Comparison of ENCODE assay signal across 1 cellular context in genomic region chr17:66451188-66452149, GRCh38.
A peak's percentile ranks its signal among the peaks of the same experiment; 100 is the strongest.
TF ChIP-seq lines count a peak whose summit lies in the region.

No MANE protein-coding gene starts in this region.

TF ChIP-seq in HepG2, 621 proteins besides CTCF, POLR2A, EP300 and RAD21 (continued from another document and continues in another):
- no peak for TF ChIP-seq ZNF407 (CRISPR knock-in tag; IDR thresholded peaks at IDR 0.05; ENCODE audit: not compliant biosample characterization)
- TF ChIP-seq ZNF567 (CRISPR knock-in tag; IDR thresholded peaks at IDR 0.05; ENCODE audit: borderline replicate concordance) = no peak; the same call in 1 of the 2 replicates
- no peak for TF ChIP-seq ZNF615 (CRISPR knock-in tag; IDR thresholded peaks at IDR 0.05; ENCODE audit: borderline replicate concordance)
- no peak; the same call in 1 of the 2 replicates for TF ChIP-seq PRDM15 (CRISPR knock-in tag; IDR thresholded peaks at IDR 0.05)
- TF ChIP-seq ZNF678 (CRISPR knock-in tag; IDR thresholded peaks at IDR 0.05) = no peak
- no peak for TF ChIP-seq NR1H2 (CRISPR knock-in tag; IDR thresholded peaks at IDR 0.05; ENCODE audit: borderline replicate concordance, low read depth)
- no peak for TF ChIP-seq ZNF280B (CRISPR knock-in tag; IDR thresholded peaks at IDR 0.05; ENCODE audit: borderline replicate concordance)
- no peak for TF ChIP-seq HES4 (CRISPR knock-in tag; IDR thresholded peaks at IDR 0.05; ENCODE audit: borderline replicate concordance)
- no peak for TF ChIP-seq ZNF512 (CRISPR knock-in tag; IDR thresholded peaks at IDR 0.05)
- no peak for TF ChIP-seq ZBTB39 (CRISPR knock-in tag; IDR thresholded peaks at IDR 0.05)
- no peak for TF ChIP-seq NFATC3 (CRISPR knock-in tag; IDR thresholded peaks at IDR 0.05)
- TF ChIP-seq ZFYVE20 (CRISPR knock-in tag; IDR thresholded peaks at IDR 0.05; ENCODE audit: borderline replicate concordance, low read depth) = no peak
- TF ChIP-seq ZSCAN31 (CRISPR knock-in tag; IDR thresholded peaks at IDR 0.05; ENCODE audit: low read depth) = no peak; the same call in 1 of the 2 replicates
- no peak for TF ChIP-seq TBX3 (IDR thresholded peaks at IDR 0.05; ENCODE audit: borderline replicate concordance)
- TF ChIP-seq DBP (CRISPR knock-in tag; IDR thresholded peaks at IDR 0.05; ENCODE audit: not compliant biosample characterization) = no peak
- TF ChIP-seq ZBTB42 (CRISPR knock-in tag; IDR thresholded peaks at IDR 0.05) = no peak
- no peak for TF ChIP-seq ZNF75D (CRISPR knock-in tag; IDR thresholded peaks at IDR 0.05; ENCODE audit: borderline replicate concordance)
- TF ChIP-seq CBX5 (CRISPR knock-in tag; IDR thresholded peaks at IDR 0.05; ENCODE audit: borderline replicate concordance) = no peak; the same call in 1 of the 2 replicates
- peak; percentile 60; the same call in 1 of the 2 replicates for TF ChIP-seq ZNF639 (CRISPR knock-in tag; conservative IDR thresholded peaks at IDR 0.05)
- no peak for TF ChIP-seq ZNF326 (CRISPR knock-in tag; IDR thresholded peaks at IDR 0.05; ENCODE audit: borderline replicate concordance)
- no peak for TF ChIP-seq ZNF431 (CRISPR knock-in tag; IDR thresholded peaks at IDR 0.05; ENCODE audit: borderline replicate concordance, low read depth)
- TF ChIP-seq ZNF720 (CRISPR knock-in tag; IDR thresholded peaks at IDR 0.05) = no peak
- TF ChIP-seq ZNF460 (CRISPR knock-in tag; IDR thresholded peaks at IDR 0.05; ENCODE audit: borderline replicate concordance) = no peak
- peak; percentile 69; the same call in 1 of the 2 replicates for TF ChIP-seq GFI1 (CRISPR knock-in tag; IDR thresholded peaks at IDR 0.05; ENCODE audit: borderline replicate concordance)
- TF ChIP-seq ZNF598 (CRISPR knock-in tag; IDR thresholded peaks at IDR 0.05; ENCODE audit: borderline replicate concordance) = peak; percentile 59; the same call in 1 of the 2 replicates
- no peak; the same call in 1 of the 2 replicates for TF ChIP-seq ZNF740 (CRISPR knock-in tag; IDR thresholded peaks at IDR 0.05)
- TF ChIP-seq IRF1 (CRISPR knock-in tag; IDR thresholded peaks at IDR 0.05; ENCODE audit: low read depth) = no peak
- TF ChIP-seq ZNF414 (CRISPR knock-in tag; IDR thresholded peaks at IDR 0.05) = no peak
